In the genomic region with DNA sequence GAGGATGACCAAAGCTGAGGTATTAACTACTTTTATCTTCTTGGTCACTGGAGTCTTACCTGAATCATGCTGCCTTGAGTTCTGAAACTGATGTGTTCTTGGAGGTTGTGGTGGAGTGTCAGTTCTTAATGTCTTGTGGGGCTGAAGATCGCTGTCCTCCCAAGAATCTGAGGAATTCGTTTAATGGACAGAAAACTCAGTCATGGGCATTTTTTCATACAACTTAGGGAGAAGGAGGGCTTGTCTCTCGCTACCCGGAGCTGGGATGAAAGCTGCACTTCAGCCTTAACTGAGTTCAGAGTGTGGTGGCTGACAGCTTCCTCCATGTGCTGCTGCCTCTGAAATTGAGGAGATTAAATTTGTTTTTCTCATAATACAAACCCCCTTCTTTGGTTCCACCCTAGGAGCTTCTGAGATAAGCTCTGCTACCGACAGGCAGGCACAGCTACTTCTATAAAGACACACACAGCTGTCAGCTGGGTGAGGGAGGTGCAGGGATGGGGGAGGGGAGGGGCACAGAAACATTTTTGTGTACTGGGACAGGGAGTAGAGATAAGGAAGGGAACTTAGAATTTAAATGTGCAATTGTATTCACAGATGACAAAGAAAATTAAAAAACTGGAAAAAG, we compare ENCODE assay signal across 11 cellular contexts. TPM values are rescaled to one million over a fixed set of nuclear protein-coding genes. Genes with fewer than 3 reads are reported as not detected.
DNase-seq lines count a peak whose midpoint lies in the region; ATAC-seq and TF ChIP-seq lines count a peak whose summit lies in the region.
"Had no signal": no experiment of that assay in that cellular context is flagged by ENCODE, and none has a peak within 500 bp of the region (broad histone marks: within the 10 kb centered on the region; RNA-seq: fewer than 3 reads in every experiment).

No MANE protein-coding gene starts in this region.

- H4K20me1 ChIP-seq in DND-41 (ENCODE audit: insufficient read depth, low read length) (no peaks in the 10 kb centered on the region), neural progenitor cell (ENCODE audit: low read depth) (peaks cover 16% of the 10 kb centered on the region)

- peak; percentile 41; the same call in 2 of the 3 replicates for ATAC-seq in DND-41 (ENCODE audit: insufficient read depth, low read depth)

- no peaks in the 10 kb centered on the region for H3K9me3 Mint-ChIP-seq in neural progenitor cell
- no peaks in the 10 kb centered on the region for H3K9me3 Mint-ChIP-seq in CD8-positive, alpha-beta memory T cell
- H3K9me3 Mint-ChIP-seq: activated naive CD8-positive, alpha-beta T cell treated with anti-CD3 and anti-CD28 coated beads, Interleukin-2, amount 10 ng/mL, durations not matched to agents 7 days and 5 days had no signal

- H3K9ac ChIP-seq in DND-41 (ENCODE audit: low read depth, low read length) (no peak overlapping the region), neural progenitor cell (no peak overlapping the region)

- peak overlapping the region; percentile 16 for H3K27ac Mint-ChIP-seq in neural progenitor cell
- H3K27ac Mint-ChIP-seq in CD8-positive, alpha-beta memory T cell: peak overlapping the region in 1 of 8 donors; percentile 54
- H3K27ac Mint-ChIP-seq: activated naive CD8-positive, alpha-beta T cell treated with anti-CD3 and anti-CD28 coated beads, Interleukin-2, amount 10 ng/mL, durations not matched to agents 7 days and 5 days had no signal

- H3K36me3 Mint-ChIP-seq in neural progenitor cell: peaks cover 50% of the 10 kb centered on the region
- peaks cover 17 to 81% (median 25%) of the 10 kb centered on the region in 3 donors for H3K36me3 Mint-ChIP-seq in CD8-positive, alpha-beta memory T cell

- H3K79me2 ChIP-seq in DND-41 (ENCODE audit: insufficient read depth, low read length): no peaks in the 10 kb centered on the region
- peaks cover 3% of the 10 kb centered on the region for H3K79me2 ChIP-seq in neural progenitor cell (ENCODE audit: low read depth)

- DNase-seq in DND-41: no peak
- DNase-seq in NCI-H82 (lab: John Stamatoyannopoulos, UW): peak; percentile 82
- no peak for DNase-seq in caudate nucleus (lab: John Stamatoyannopoulos, UW)
- DNase-seq in neural progenitor cell (ENCODE audit: low spot score): peak; percentile 8
- DNase-seq in CD8-positive, alpha-beta memory T cell: no peak
- no peak for DNase-seq in MG63
- DNase-seq in DMS153 treated with DMSO at 0.1 percent for 48 hours (lab: John Stamatoyannopoulos, UW; ENCODE audit: unreplicated experiment): no peak
- no peak for DNase-seq in activated CD8-positive, alpha-beta memory T cell treated with anti-CD3 and anti-CD28 coated beads, Interleukin-2, amount 50 U/mL, for 48 hours
- DNase-seq: activated naive CD8-positive, alpha-beta T cell treated with anti-CD3 and anti-CD28 coated beads, Interleukin-2, amount 10 ng/mL, durations not matched to agents 7 days and 5 days; NCI-H2171 treated with DMSO at 0.1 percent for 48 hours; SHP77 had no signal

- H3K9me3 ChIP-seq in DND-41 (ENCODE audit: insufficient read depth, low read length, severe bottlenecking) (no peaks in the 10 kb centered on the region), neural progenitor cell (ENCODE audit: low read depth) (no peaks in the 10 kb centered on the region), MG63 (peaks cover 5% of the 10 kb centered on the region; the same call in 1 of the 2 replicates)
- H3K9me3 ChIP-seq in CD8-positive, alpha-beta memory T cell (ENCODE audit: low read length): no peaks in the 10 kb centered on the region

- no peak overlapping the region for H3K4me2 ChIP-seq in DND-41 (ENCODE audit: insufficient read depth, low read length)
- H3K4me2 ChIP-seq in neural progenitor cell: peak overlapping the region; percentile 25

- TF ChIP-seq CTCF in DND-41 (IDR thresholded peaks at IDR 0.05; ENCODE audit: borderline replicate concordance, extremely low read depth, low read length, poor library complexity, severe bottlenecking) (no peak), neural progenitor cell (IDR thresholded peaks at IDR 0.05) (no peak)

- H3K27me3 ChIP-seq in DND-41 (ENCODE audit: insufficient read depth, low read length, poor library complexity) (no peaks in the 10 kb centered on the region), neural progenitor cell (no peaks in the 10 kb centered on the region), MG63 (no peaks in the 10 kb centered on the region)
- H3K27me3 ChIP-seq in CD8-positive, alpha-beta memory T cell (ENCODE audit: insufficient read depth, low read length, poor library complexity, severe bottlenecking): no peaks in the 10 kb centered on the region

- H3K4me1 ChIP-seq in DND-41 (ENCODE audit: insufficient read depth, low read length) (no peaks in the 10 kb centered on the region), neural progenitor cell (peaks cover 26% of the 10 kb centered on the region)
- no peaks in the 10 kb centered on the region for H3K4me1 ChIP-seq in CD8-positive, alpha-beta memory T cell (ENCODE audit: insufficient read depth, low read length)

- H3K36me3 ChIP-seq in DND-41 (ENCODE audit: insufficient read depth, low read length): peaks cover 79% of the 10 kb centered on the region
- no peaks in the 10 kb centered on the region for H3K36me3 ChIP-seq in neural progenitor cell
- peaks cover 21% of the 10 kb centered on the region for H3K36me3 ChIP-seq in CD8-positive, alpha-beta memory T cell (ENCODE audit: insufficient read depth, low read length)
- H3K36me3 ChIP-seq in MG63: peaks cover 62% of the 10 kb centered on the region

- H3K27me3 Mint-ChIP-seq in neural progenitor cell (ENCODE audit: insufficient read depth, low read depth): peaks cover 5% of the 10 kb centered on the region
- peaks cover 0 to 3% of the 10 kb centered on the region in 2 donors for H3K27me3 Mint-ChIP-seq in CD8-positive, alpha-beta memory T cell
- H3K27me3 Mint-ChIP-seq: activated naive CD8-positive, alpha-beta T cell treated with anti-CD3 and anti-CD28 coated beads, Interleukin-2, amount 10 ng/mL, durations not matched to agents 7 days and 5 days had no signal

- CTCF ChIA-PET in CD8-positive, alpha-beta memory T cell (lab: Charles Lee): no interaction called here

- H3K27ac ChIP-seq in DND-41 (ENCODE audit: low read length) (no peak overlapping the region), caudate nucleus (ENCODE audit: low read depth, low read length) (peak overlapping the region; percentile 17), neural progenitor cell (no peak overlapping the region)
- H3K27ac ChIP-seq in CD8-positive, alpha-beta memory T cell (ENCODE audit: low read depth, low read length): no peak overlapping the region

- H3K4me3 ChIP-seq in DND-41 (ENCODE audit: low read depth in 1 of 2, low read length in 2 of 2): no peak overlapping the region
- H3K4me3 ChIP-seq in neural progenitor cell: no peak overlapping the region
- no peak overlapping the region for H3K4me3 ChIP-seq in CD8-positive, alpha-beta memory T cell (ENCODE audit: low read length)
- no peak overlapping the region for H3K4me3 ChIP-seq in MG63

- peaks cover 29% of the 10 kb centered on the region for H3K4me1 Mint-ChIP-seq in neural progenitor cell
- peaks cover 0 to 1% (median 0%) of the 10 kb centered on the region in 3 donors for H3K4me1 Mint-ChIP-seq in CD8-positive, alpha-beta memory T cell
- H3K4me1 Mint-ChIP-seq: activated naive CD8-positive, alpha-beta T cell treated with anti-CD3 and anti-CD28 coated beads, Interleukin-2, amount 10 ng/mL, durations not matched to agents 7 days and 5 days had no signal

- H3F3A ChIP-seq in neural progenitor cell (ENCODE audit: low read depth): peaks cover 55% of the 10 kb centered on the region

- H2AFZ ChIP-seq in DND-41 (ENCODE audit: low read depth, low read length) (no peak overlapping the region), neural progenitor cell (replicated peaks) (no peak overlapping the region)

- no peak overlapping the region for H3K4me3 Mint-ChIP-seq in neural progenitor cell
- H3K4me3 Mint-ChIP-seq in CD8-positive, alpha-beta memory T cell: no peak overlapping the region
- H3K4me3 Mint-ChIP-seq: activated naive CD8-positive, alpha-beta T cell treated with anti-CD3 and anti-CD28 coated beads, Interleukin-2, amount 10 ng/mL, durations not matched to agents 7 days and 5 days had no signal

- POLR2A ChIA-PET in CD8-positive, alpha-beta memory T cell (lab: Charles Lee): no interaction called here

RNA-seq across cellular contexts. Expression of a gene that starts 30.8 kb away (rescaled TPM):
- total RNA-seq in neural progenitor cell (ENCODE audit: low replicate concordance): 314 and 425 TPM in 2 replicates
- 100 to 1,000 TPM; 156 to 163 TPM for total RNA-seq in CD8-positive, alpha-beta memory T cell
- 155 TPM for polyA plus RNA-seq in CD8-positive, alpha-beta memory T cell
- total RNA-seq in MG63 (2014; rRNA removed; shearing (Covaris generic); ENCODE audit: low replicate concordance): 167 and 233 TPM in 2 replicates

RNA-seq across cellular contexts. Expression of a gene that starts 53.1 kb away (rescaled TPM):
- total RNA-seq in neural progenitor cell (ENCODE audit: low replicate concordance): 26.6 and 37.1 TPM in 2 replicates
- total RNA-seq in CD8-positive, alpha-beta memory T cell: 10 to 100 TPM; 22.4 to 23.3 TPM
- polyA plus RNA-seq in CD8-positive, alpha-beta memory T cell: 18.3 TPM
- 8.6 and 12.7 TPM in 2 replicates for total RNA-seq in MG63 (2014; rRNA removed; shearing (Covaris generic); ENCODE audit: low replicate concordance)

Comparison
In these comparisons a context has a peak if more than half of its experiments do, and no peak if none do; other contexts are left out.
1. DNase-seq: peak in NCI-H82 (single experiment) and neural progenitor cell (single experiment); none in DND-41 (single experiment), caudate nucleus (0 of 61), CD8-positive, alpha-beta memory T cell (0 of 5), MG63 (single experiment), DMS153 treated with DMSO at 0.1 percent for 48 hours (single experiment) and activated CD8-positive, alpha-beta memory T cell treated with anti-CD3 and anti-CD28 coated beads, Interleukin-2, amount 50 U/mL, for 48 hours (single experiment).